15 cellular contexts compared by ENCODE assay signal in genomic region chr6:43968110-43968965, GRCh38.
DNase-seq lines count a peak whose midpoint lies in the region; ATAC-seq, FAIRE-seq and TF ChIP-seq lines count a peak whose summit lies in the region.
"Had no signal": no experiment of that assay in that cellular context is flagged by ENCODE, and none has a peak within 500 bp of the region (broad histone marks: within the 10 kb centered on the region; RNA-seq: fewer than 3 reads in every experiment).

No MANE protein-coding gene starts in this region.

- no peaks in the 10 kb centered on the region for H3K9me2 ChIP-seq in SK-N-SH

- H3K4me1 ChIP-seq in SK-N-SH (ENCODE audit: control insufficient read depth in 1 of 2, insufficient read depth in 2 of 2, low read depth in 1 of 2, low read length in 1 of 2): peaks cover 9 to 52% of the 10 kb centered on the region in 2 experiments; a peak in 3 of 4 replicates
- H3K4me1 ChIP-seq in H1 (replicated peaks in 1 of 4; ENCODE audit: control insufficient read depth in 3 of 4, insufficient read depth in 4 of 4, low read length in 3 of 4): peaks cover 0 to 14% (median under 1%) of the 10 kb centered on the region in 4 experiments; a peak in 3 of 7 replicates
- H3K4me1 ChIP-seq in gastrocnemius medialis: peaks cover 26% of the 10 kb centered on the region in 2 donors
- H3K4me1 ChIP-seq: HAP-1 had no signal

- H3F3A ChIP-seq in SK-N-SH (replicated peaks; ENCODE audit: insufficient read depth): peaks cover 5% of the 10 kb centered on the region

- H4K91ac ChIP-seq in H1 (replicated peaks; ENCODE audit: insufficient read length, low read length): peak overlapping the region; percentile 29

- H3K4me1 Mint-ChIP-seq in nephron progenitor cell: peaks cover 17% of the 10 kb centered on the region

- H3K9ac ChIP-seq in SK-N-SH (no peak overlapping the region), H1 (replicated peaks in 1 of 4; ENCODE audit: extremely low read depth in 1 of 4, low read depth in 3 of 4, low read length in 3 of 4) (no peak overlapping the region)

- H3K23ac ChIP-seq in H1 (ENCODE audit: insufficient read length): no peak overlapping the region

- ATAC-seq in HG03025 (IDR thresholded peaks at IDR 0.05; ENCODE audit: low FRiP score, unreplicated experiment): no peak
- no peak for ATAC-seq in gastrocnemius medialis
- ATAC-seq: CD8-positive, alpha-beta T cell had no signal

- no peaks in the 10 kb centered on the region for H3K79me1 ChIP-seq in H1 (ENCODE audit: low read depth, low read length)

- H3K4me2 ChIP-seq in SK-N-SH: no peak overlapping the region
- H3K4me2 ChIP-seq in H1 (ENCODE audit: insufficient read depth in 1 of 2, low read depth in 2 of 2, low read length in 2 of 2): no peak overlapping the region; a peak in 1 of 4 replicates

- no peaks in the 10 kb centered on the region for H3K36me3 Mint-ChIP-seq in nephron progenitor cell (ENCODE audit: low read depth)
- H3K36me3 Mint-ChIP-seq: CD8-positive, alpha-beta T cell had no signal

- H2AFZ ChIP-seq in SK-N-SH (ENCODE audit: low read depth): no peak overlapping the region
- no peak overlapping the region for H2AFZ ChIP-seq in H1 (ENCODE audit: low read length)

- no peak overlapping the region for H4K5ac ChIP-seq in H1 (ENCODE audit: insufficient read length, low read depth, low read length)

- no peak overlapping the region for H3K4me3 Mint-ChIP-seq in nephron progenitor cell
- H3K4me3 Mint-ChIP-seq: CD8-positive, alpha-beta T cell had no signal

- H3K9me3 ChIP-seq in SK-N-SH: no peaks in the 10 kb centered on the region
- no peaks in the 10 kb centered on the region for H3K9me3 ChIP-seq in H1 (ENCODE audit: insufficient read depth in 2 of 2, low read depth in 1 of 2, low read length in 1 of 2)
- H3K9me3 ChIP-seq in gastrocnemius medialis: no peaks in the 10 kb centered on the region
- H3K9me3 ChIP-seq: HAP-1 had no signal

- CTCF ChIA-PET in SK-N-SH (lab: Yijun Ruan, JAX) (interaction anchor here (0.8 to 3.0 kb wide), 12 partner anchors 8 to 199 kb away, joined by 3 to 15 read pairs (median 6); partner anchors contain the start of gene VEGFA), H1 (lab: Charles Lee; ENCODE audit: partially characterized antibody) (interaction anchor here (0.6 to 11.1 kb wide), 18 partner anchors 8 to 198 kb away, joined by 3 to 103 read pairs (median 3); partner anchors contain the start of gene VEGFA)

- H3K14ac ChIP-seq in H1 (ENCODE audit: insufficient read length): no peak overlapping the region

- TF ChIP-seq RAD21 in SK-N-SH (IDR thresholded peaks at IDR 0.05; ENCODE audit: low read length) (no peak; the same call in 1 of the 2 replicates), H1 (IDR thresholded peaks at IDR 0.05 in 1 of 2, conservative IDR thresholded peaks at IDR 0.05 in 1 of 2; ENCODE audit: low read depth in 2 of 2, low read length in 2 of 2) (no peak)

- 0 out of 2 replicates have a peak overlapping the region, but pooled peaks have one; percentile 40 for H2BK20ac ChIP-seq in H1 (ENCODE audit: low read length)

- DNase-seq in H7 (peak; percentile 63), SK-N-SH (peak; percentile 69), H1 (ENCODE audit: low read depth in 1 of 2, low spot score in 2 of 2) (peak in 1 of 2 experiments; percentile 52), retina (peak; percentile 28), nephron progenitor cell (no peak), gastrocnemius medialis (no peak), COLO829 (ENCODE audit: low spot score) (no peak)
- DNase-seq: NCI-H1436 treated with DMSO at 0.1 percent for 48 hours, NCI-H2081 treated with DMSO at 0.1 percent for 48 hours, NCI-H226, NCI-H69 had no signal

- no peak overlapping the region for H3K56ac ChIP-seq in H1 (replicated peaks; ENCODE audit: insufficient read length, low read depth, low read length)

- H3K27ac ChIP-seq in SK-N-SH (ENCODE audit: low read depth in 2 of 2, low read length in 1 of 2): peak overlapping the region in 1 of 2 experiments; percentile 89; a peak in 2 of 4 replicates
- no peak overlapping the region for H3K27ac ChIP-seq in H1 (ENCODE audit: low read depth, low read length)
- no peak overlapping the region for H3K27ac ChIP-seq in gastrocnemius medialis
- H3K27ac ChIP-seq: SK-N-MC had no signal

- H3K27ac Mint-ChIP-seq in nephron progenitor cell: no peak overlapping the region
- H3K27ac Mint-ChIP-seq: CD8-positive, alpha-beta T cell had no signal

- H3K27me3 Mint-ChIP-seq in nephron progenitor cell (ENCODE audit: low read depth, poor library complexity): peaks cover 26% of the 10 kb centered on the region

- no peak overlapping the region for H4K8ac ChIP-seq in H1 (ENCODE audit: extremely low read depth, insufficient read depth, low read length)

- no peaks in the 10 kb centered on the region for H3K79me2 ChIP-seq in SK-N-SH (ENCODE audit: insufficient read depth)
- no peaks in the 10 kb centered on the region for H3K79me2 ChIP-seq in H1 (ENCODE audit: control insufficient read depth in 1 of 2, insufficient read depth in 2 of 2, low read length in 2 of 2)

- no peak overlapping the region for H2AK5ac ChIP-seq in H1 (ENCODE audit: low read depth, low read length)

- H3K9me3 Mint-ChIP-seq in nephron progenitor cell: no peaks in the 10 kb centered on the region
- H3K9me3 Mint-ChIP-seq: CD8-positive, alpha-beta T cell had no signal

- TF ChIP-seq CTCF in SK-N-SH (IDR thresholded peaks at IDR 0.05) (no peak), H1 (IDR thresholded peaks at IDR 0.05; ENCODE audit: control extremely low read depth in 1 of 3, insufficient read depth in 1 of 3, low read depth in 1 of 3, low read length in 3 of 3) (no peak), nephron progenitor cell (IDR thresholded peaks at IDR 0.05) (no peak), gastrocnemius medialis (IDR thresholded peaks at IDR 0.05 in 4 of 5, conservative IDR thresholded peaks at IDR 0.05 in 1 of 5) (no peak)

- 44% methylated on average over 9 of the region's 12 CpGs for WGBS in SK-N-SH (ENCODE audit: low lambda C conversion rate)
- 73% methylated on average over 12 of the region's 12 CpGs; no CpG with 5 or more reads in 1 of the 2 experiments for WGBS in H1 (ENCODE audit: extremely low coverage in 1 of 2, insufficient coverage in 1 of 2, insufficient read length in 1 of 2, insufficient replicate concordance in 2 of 2, low coverage in 1 of 2, low lambda C conversion rate in 2 of 2, missing lambda C conversion rate in 1 of 2), 2 experiments

- no peak overlapping the region for H3K4me3 ChIP-seq in H7 (ENCODE audit: insufficient read depth, low read depth, low read length)
- no peak overlapping the region for H3K4me3 ChIP-seq in SK-N-SH (ENCODE audit: low read depth in 2 of 2, low read length in 1 of 2)
- no peak overlapping the region for H3K4me3 ChIP-seq in H1 (ENCODE audit: extremely low read depth in 1 of 4, insufficient read depth in 2 of 4, low read depth in 3 of 4, low read length in 4 of 4)
- H3K4me3 ChIP-seq in gastrocnemius medialis: no peak overlapping the region
- H3K4me3 ChIP-seq: HAP-1, SK-N-MC had no signal

- H3K23me2 ChIP-seq in H1 (ENCODE audit: low read depth, low read length): no peaks in the 10 kb centered on the region

- FAIRE-seq in H1 (lab: Jason Lieb, UNC): no peak

- H2BK120ac ChIP-seq in H1 (replicated peaks; ENCODE audit: low read depth, low read length): no peak overlapping the region

- no peak overlapping the region for H3K4ac ChIP-seq in H1 (replicated peaks; ENCODE audit: insufficient read length, low read depth, low read length)

- H2BK12ac ChIP-seq in H1 (ENCODE audit: low read depth, low read length): no peak overlapping the region

- H3K27me3 ChIP-seq in H7 (ENCODE audit: control insufficient read depth, insufficient read depth, low read length): no peaks in the 10 kb centered on the region
- H3K27me3 ChIP-seq in SK-N-SH (ENCODE audit: insufficient read depth): no peaks in the 10 kb centered on the region
- no peaks in the 10 kb centered on the region for H3K27me3 ChIP-seq in H1 (replicated peaks in 1 of 4; ENCODE audit: control insufficient read depth in 3 of 4, extremely low read depth in 1 of 4, insufficient read depth in 3 of 4, low read length in 3 of 4)
- no peaks in the 10 kb centered on the region for H3K27me3 ChIP-seq in gastrocnemius medialis

- H2BK5ac ChIP-seq in H1 (ENCODE audit: low read depth, low read length): no peak overlapping the region

- H4K20me1 ChIP-seq in SK-N-SH (ENCODE audit: insufficient read depth): no peaks in the 10 kb centered on the region
- H4K20me1 ChIP-seq in H1 (replicated peaks in 1 of 2; ENCODE audit: control insufficient read depth in 1 of 2, insufficient read depth in 2 of 2, low read length in 2 of 2): no peaks in the 10 kb centered on the region

- no peak overlapping the region; the same call in 1 of the 2 replicates for H3K18ac ChIP-seq in H1 (ENCODE audit: extremely low read depth, low read length)

- POLR2A ChIA-PET in SK-N-SH (lab: Yijun Ruan, JAX) (interaction anchor here (0.6 to 2.9 kb wide), 3 partner anchors 22 to 360 kb away, joined by 3 to 9 read pairs (median 3); no protein-coding TSS in a partner anchor), H1 (lab: Charles Lee; ENCODE audit: partially characterized antibody) (interaction anchor here (1.5 kb wide), 1 partner anchor 23 kb away, joined by 4 read pairs; no protein-coding TSS in a partner anchor)

- no peak overlapping the region for H2BK15ac ChIP-seq in H1 (ENCODE audit: low read length)

- TF ChIP-seq EP300 in SK-N-SH (IDR thresholded peaks at IDR 0.05; ENCODE audit: borderline replicate concordance in 1 of 2, low read depth in 1 of 2, low read length in 1 of 2) (peak in 1 of 2 experiments; percentile 33; a peak in 1 of 4 replicates), H1 (IDR thresholded peaks at IDR 0.05; ENCODE audit: borderline replicate concordance in 1 of 2, low read depth in 2 of 2, low read length in 2 of 2) (no peak)

- H3K36me3 ChIP-seq in H7 (replicated peaks; ENCODE audit: control insufficient read depth, insufficient read depth, low read length): no peaks in the 10 kb centered on the region
- H3K36me3 ChIP-seq in SK-N-SH (replicated peaks in 1 of 2; ENCODE audit: control insufficient read depth in 1 of 2, insufficient read depth in 2 of 2, low read length in 1 of 2): no peaks in the 10 kb centered on the region
- H3K36me3 ChIP-seq in H1 (ENCODE audit: control insufficient read depth in 2 of 4, insufficient read depth in 4 of 4, low read length in 3 of 4): no peaks in the 10 kb centered on the region
- H3K36me3 ChIP-seq in gastrocnemius medialis: no peaks in the 10 kb centered on the region
- H3K36me3 ChIP-seq: HAP-1 had no signal

- TF ChIP-seq POLR2A in H1 (IDR thresholded peaks at IDR 0.05; ENCODE audit: control extremely low read depth in 1 of 2, low read depth in 2 of 2, low read length in 2 of 2): no peak
- TF ChIP-seq POLR2A in gastrocnemius medialis (IDR thresholded peaks at IDR 0.05): no peak

- in situ Hi-C loops in gastrocnemius medialis (cut with MboI; ENCODE audit: low sequenced_read_pairs in 4 of 4): no loop called here

- intact Hi-C loops in gastrocnemius medialis (cut with DNase I; ENCODE audit: low total_unique reads): no loop called here

TF ChIP-seq in SK-N-SH, 30 proteins besides CTCF, POLR2A, EP300 and RAD21 (continues in another document):
- TF ChIP-seq GATA2 (CRISPR knock-in tag; IDR thresholded peaks at IDR 0.05) (peak; percentile 75), MXI1 (IDR thresholded peaks at IDR 0.05; ENCODE audit: low read depth, low read length) (peak; percentile 26; the same call in 1 of the 2 replicates)

TF ChIP-seq in H1, 55 proteins besides CTCF, POLR2A, EP300 and RAD21 (continues in another document):
- no peak for TF ChIP-seq BCL11A (IDR thresholded peaks at IDR 0.05; ENCODE audit: low read depth in 2 of 2, low read length in 2 of 2)
- TF ChIP-seq GTF2F1 (IDR thresholded peaks at IDR 0.05; ENCODE audit: borderline replicate concordance, low read depth, low read length): no peak

Comparison
In these comparisons a context has a peak if more than half of its experiments do, and no peak if none do; other contexts are left out.
1. DNase-seq: peak in H7 (single experiment), SK-N-SH (single experiment) and retina (single experiment); none in nephron progenitor cell (single experiment), gastrocnemius medialis (0 of 2) and COLO829 (single experiment).